ENCODE assay signal across 8 cellular contexts in the genomic region with DNA sequence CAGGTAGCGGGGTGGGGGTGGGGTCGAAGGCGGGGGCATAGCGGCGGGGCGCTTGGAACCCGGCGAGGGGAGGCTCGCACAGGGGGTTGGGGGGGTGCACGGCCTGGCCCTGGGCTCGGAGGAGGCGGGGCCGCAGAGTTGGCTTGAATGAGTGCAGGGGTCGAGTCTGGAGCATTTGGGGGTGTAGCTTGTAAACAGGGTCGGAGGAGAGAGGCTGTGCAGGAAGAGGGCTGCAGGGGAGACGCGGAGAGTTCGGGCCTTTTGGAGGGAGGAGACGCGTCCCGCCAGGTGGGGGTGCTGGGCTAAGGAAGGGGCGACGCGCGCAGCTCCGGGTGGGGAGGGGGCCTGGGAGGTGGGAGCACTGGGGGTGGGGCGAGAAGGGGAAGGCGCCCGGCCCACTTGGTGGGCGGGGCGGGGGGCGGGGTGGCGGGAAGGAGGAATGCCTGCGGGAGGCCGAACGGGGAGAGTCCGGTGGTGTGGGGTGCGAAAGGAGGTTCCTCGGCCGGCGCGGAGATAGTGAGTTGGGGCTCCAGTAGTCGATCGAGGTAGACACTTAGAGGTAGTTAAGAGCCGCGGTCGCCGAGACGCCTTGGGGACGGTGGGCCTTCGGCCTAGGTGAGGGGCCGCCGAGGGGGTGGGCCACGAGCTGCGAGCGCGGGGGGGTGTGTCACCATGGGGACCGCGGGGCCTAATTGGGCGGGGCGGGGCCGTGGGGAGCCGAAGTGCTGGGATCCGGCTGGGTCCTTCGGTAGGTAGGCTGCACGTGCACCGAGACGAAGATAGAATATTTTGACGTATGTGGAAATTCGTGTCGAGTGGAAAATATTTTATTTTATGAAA. TPM values are rescaled to one million over a fixed set of nuclear protein-coding genes. Genes with fewer than 3 reads are reported as not detected.
DNase-seq lines count a peak whose midpoint lies in the region; ATAC-seq and TF ChIP-seq lines count a peak whose summit lies in the region.

No MANE protein-coding gene starts in this region.

- TF ChIP-seq CTCF in BE2C (IDR thresholded peaks at IDR 0.05; ENCODE audit: low read depth, low read length): no peak

- POLR2A ChIA-PET in activated CD8-positive, alpha-beta T cell treated with anti-CD3 and anti-CD28 coated beads, Interleukin-2, amount 10 ng/mL, durations not matched to agents 7 days and 5 days (lab: Charles Lee): interaction anchor here (0.6 to 1.9 kb wide), 13 partner anchors 10 to 665 kb away, joined by 3 to 5 read pairs (median 3); partner anchors contain the start of gene MSH2

- CTCF ChIA-PET in activated CD8-positive, alpha-beta T cell treated with anti-CD3 and anti-CD28 coated beads, Interleukin-2, amount 10 ng/mL, durations not matched to agents 7 days and 5 days (lab: Charles Lee): interaction anchor here (8.7 kb wide), 1 partner anchor 16 kb away, joined by 49 read pairs; no protein-coding TSS in a partner anchor

- H3K27ac Mint-ChIP-seq in activated CD8-positive, alpha-beta T cell treated with anti-CD3 and anti-CD28 coated beads, Interleukin-2, amount 10 ng/mL, durations not matched to agents 7 days and 5 days: peak overlapping the region; percentile 92
- peak overlapping the region; percentile 91 for H3K27ac Mint-ChIP-seq in memory B cell

- no peaks in the 10 kb centered on the region for H3K27me3 Mint-ChIP-seq in activated CD8-positive, alpha-beta T cell treated with anti-CD3 and anti-CD28 coated beads, Interleukin-2, amount 10 ng/mL, durations not matched to agents 7 days and 5 days (ENCODE audit: low read depth)
- no peaks in the 10 kb centered on the region for H3K27me3 Mint-ChIP-seq in memory B cell

- H3K36me3 Mint-ChIP-seq in activated CD8-positive, alpha-beta T cell treated with anti-CD3 and anti-CD28 coated beads, Interleukin-2, amount 10 ng/mL, durations not matched to agents 7 days and 5 days (ENCODE audit: low read depth): peaks cover 21% of the 10 kb centered on the region
- no peaks in the 10 kb centered on the region for H3K36me3 Mint-ChIP-seq in memory B cell

- H3K27me3 ChIP-seq in BE2C: no peaks in the 10 kb centered on the region

- H3K4me3 Mint-ChIP-seq in activated CD8-positive, alpha-beta T cell treated with anti-CD3 and anti-CD28 coated beads, Interleukin-2, amount 10 ng/mL, durations not matched to agents 7 days and 5 days: peak overlapping the region; percentile 85
- peak overlapping the region; percentile 99 for H3K4me3 Mint-ChIP-seq in memory B cell

- no peaks in the 10 kb centered on the region for H3K36me3 ChIP-seq in BE2C

- no peaks in the 10 kb centered on the region for H3K9me3 ChIP-seq in BE2C

- H3K4me3 ChIP-seq in BE2C (ENCODE audit: low read depth, low read length): peak overlapping the region; percentile 66

- ATAC-seq in HG03442 (IDR thresholded peaks at IDR 0.05; ENCODE audit: unreplicated experiment) (peak; percentile 24), memory B cell (ENCODE audit: low read depth) (peak; percentile 32)
- ATAC-seq in activated CD8-positive, alpha-beta T cell treated with anti-CD3 and anti-CD28 coated beads, Interleukin-2, amount 10 ng/mL, durations not matched to agents 7 days and 5 days: peak; percentile 40

- DNase-seq in BE2C: peak; percentile 60
- DNase-seq in GM19240 (ENCODE audit: insufficient read length, low spot score): peak; percentile 29
- DNase-seq in NCI-H69 (lab: John Stamatoyannopoulos, UW): peak; percentile 81
- peak; percentile 71 for DNase-seq in activated CD8-positive, alpha-beta T cell treated with anti-CD3 and anti-CD28 coated beads, Interleukin-2, amount 10 ng/mL, durations not matched to agents 7 days and 5 days
- DNase-seq in effector CD8-positive, alpha-beta T cell (lab: John Stamatoyannopoulos, UW): peak; percentile 72
- DNase-seq in memory B cell (ENCODE audit: low spot score in 2 of 2): peak; percentile 65 to 72
- peak; percentile 47 for DNase-seq in stimulated activated CD8-positive, alpha-beta memory T cell treated with anti-CD3 and anti-CD28 coated beads, Interleukin-12 subunit alpha, Interleukin-12 subunit beta, amount 100 ng/mL, for 4 hours (ENCODE audit: low read depth)

- H3K4me1 Mint-ChIP-seq in activated CD8-positive, alpha-beta T cell treated with anti-CD3 and anti-CD28 coated beads, Interleukin-2, amount 10 ng/mL, durations not matched to agents 7 days and 5 days (ENCODE audit: low read depth): peaks cover 22% of the 10 kb centered on the region
- peaks cover 15% of the 10 kb centered on the region for H3K4me1 Mint-ChIP-seq in memory B cell

- H3K4me1 ChIP-seq in BE2C: no peaks in the 10 kb centered on the region

- no peaks in the 10 kb centered on the region for H3K9me3 Mint-ChIP-seq in activated CD8-positive, alpha-beta T cell treated with anti-CD3 and anti-CD28 coated beads, Interleukin-2, amount 10 ng/mL, durations not matched to agents 7 days and 5 days (ENCODE audit: insufficient read depth)
- no peaks in the 10 kb centered on the region for H3K9me3 Mint-ChIP-seq in memory B cell

RNA-seq across cellular contexts. Expression of gene MSH6, which starts 0.8 kb away (rescaled TPM):
- polyA plus RNA-seq in BE2C (2012; ENCODE audit: insufficient read depth, insufficient read length, low read depth): 9.3 TPM
- total RNA-seq in activated CD8-positive, alpha-beta T cell treated with anti-CD3 and anti-CD28 coated beads, Interleukin-2, amount 10 ng/mL, durations not matched to agents 7 days and 5 days: 100 to 1,000 TPM in 1 of 2 experiments, 10 to 100 TPM in 1; 96.4 to 107 TPM

Comparison
In these comparisons a context has a peak if more than half of its experiments do, and no peak if none do; other contexts are left out.
1. Peak in every context shown above with its lines: DNase-seq, ATAC-seq and H3K4me3 ChIP-seq.
2. DNase-seq: peak in every context shown above with its lines; median percentile 81 in NCI-H69; 72 in effector CD8-positive, alpha-beta T cell; 71 in activated CD8-positive, alpha-beta T cell treated with anti-CD3 and anti-CD28 coated beads, Interleukin-2, amount 10 ng/mL, durations not matched to agents 7 days and 5 days; 68 in memory B cell; 60 in BE2C; 47 in stimulated activated CD8-positive, alpha-beta memory T cell treated with anti-CD3 and anti-CD28 coated beads, Interleukin-12 subunit alpha, Interleukin-12 subunit beta, amount 100 ng/mL, for 4 hours; 29 in GM19240.